ENCODE assay signal across 16 cellular contexts in genomic region chr15:58498821-58499580, GRCh38.
DNase-seq lines count a peak whose midpoint lies in the region; ATAC-seq, FAIRE-seq and TF ChIP-seq lines count a peak whose summit lies in the region.
"Had no signal": no experiment of that assay in that cellular context is flagged by ENCODE, and none has a peak within 500 bp of the region (broad histone marks: within the 10 kb centered on the region; RNA-seq: fewer than 3 reads in every experiment).

No MANE protein-coding gene starts in this region.

- FAIRE-seq in pancreas (lab: Jason Lieb, UNC) = no peak
- FAIRE-seq: colon, TTC549 had no signal

- H3K36me3 Mint-ChIP-seq in activated CD4-positive, alpha-beta memory T cell treated with anti-CD3 and anti-CD28 coated beads, Interleukin-2, amount 10 ng/mL, durations not matched to agents 7 days and 5 days (ENCODE audit: low read depth) = peaks cover 2% of the 10 kb centered on the region

- H3K4me3 Mint-ChIP-seq in activated CD4-positive, alpha-beta memory T cell treated with anti-CD3 and anti-CD28 coated beads, Interleukin-2, amount 10 ng/mL, durations not matched to agents 7 days and 5 days = no peak overlapping the region

- no peaks in the 10 kb centered on the region for H4K20me1 ChIP-seq in osteoblast (ENCODE audit: insufficient read depth, low read length)

- no peak overlapping the region for H3K27ac Mint-ChIP-seq in activated CD4-positive, alpha-beta memory T cell treated with anti-CD3 and anti-CD28 coated beads, Interleukin-2, amount 10 ng/mL, durations not matched to agents 7 days and 5 days

- no peak for ATAC-seq in pancreas
- ATAC-seq in HG03520 (IDR thresholded peaks at IDR 0.05; ENCODE audit: unreplicated experiment) = no peak

- WGBS in pancreas, 2 donors = 86 to 90% methylated on average over 8 of the region's 8 CpGs

- H3K9me3 ChIP-seq in osteoblast (ENCODE audit: low read depth, low read length) (no peaks in the 10 kb centered on the region), pancreas (no peaks in the 10 kb centered on the region)
- H3K9me3 ChIP-seq: neutrophil, thoracic aorta had no signal

- no peak for TF ChIP-seq CTCF in osteoblast (IDR thresholded peaks at IDR 0.05; ENCODE audit: extremely low read depth, low read depth, low read length)
- no peak for TF ChIP-seq CTCF in pancreas (IDR thresholded peaks at IDR 0.05)

- DNase-seq in Daoy (ENCODE audit: low read depth) = peak; percentile 89
- peak; percentile 64 for DNase-seq in NCI-H226
- DNase-seq in fibroblast of gingiva (ENCODE audit: low read depth) = peak; percentile 96
- peak; percentile 86 for DNase-seq in osteoblast (ENCODE audit: insufficient read length, low spot score, missing footprints)
- DNase-seq in NCI-H146 treated with DMSO at 0.1 percent for 48 hours (lab: John Stamatoyannopoulos, UW; ENCODE audit: unreplicated experiment) = no peak
- no peak for DNase-seq in pancreas
- DNase-seq in activated CD4-positive, alpha-beta memory T cell treated with anti-CD3 and anti-CD28 coated beads, Interleukin-2, amount 10 ng/mL, durations not matched to agents 7 days and 5 days = no peak
- DNase-seq: activated T-cell treated with anti-CD3 and anti-CD28 coated beads, Interleukin-2, amount 50 U/mL, for 1 hour; NCI-H1092 treated with DMSO at 0.1 percent for 48 hours; NK-92 treated with Interleukin-12 subunit alpha and Interleukin-12 subunit beta, amount 100 ng/mL, for 24 hours; stimulated activated CD4-positive, alpha-beta T cell treated with anti-CD3 and anti-CD28 coated beads, Interleukin-4, amount 100 ng/mL, for 24 hours had no signal

- POLR2A ChIA-PET in activated CD4-positive, alpha-beta memory T cell treated with anti-CD3 and anti-CD28 coated beads, Interleukin-2, amount 10 ng/mL, durations not matched to agents 7 days and 5 days (lab: Charles Lee) = no interaction called here

- H3K79me2 ChIP-seq in osteoblast (ENCODE audit: insufficient read depth, low read length) = no peaks in the 10 kb centered on the region

- peak overlapping the region; percentile 11 for H3K4me2 ChIP-seq in osteoblast (ENCODE audit: insufficient read depth, low read length)

- peaks cover 16% of the 10 kb centered on the region for H3K27me3 Mint-ChIP-seq in activated CD4-positive, alpha-beta memory T cell treated with anti-CD3 and anti-CD28 coated beads, Interleukin-2, amount 10 ng/mL, durations not matched to agents 7 days and 5 days

- CTCF ChIA-PET in activated CD4-positive, alpha-beta memory T cell treated with anti-CD3 and anti-CD28 coated beads, Interleukin-2, amount 10 ng/mL, durations not matched to agents 7 days and 5 days (lab: Charles Lee) = no interaction called here

- H3K4me1 ChIP-seq in osteoblast (ENCODE audit: insufficient read depth, low read length) (peaks cover 11% of the 10 kb centered on the region), pancreas (no peaks in the 10 kb centered on the region)

- H3K27me3 ChIP-seq in osteoblast (ENCODE audit: insufficient read depth, low read length) (peaks cover 3% of the 10 kb centered on the region), pancreas (no peaks in the 10 kb centered on the region)
- H3K27me3 ChIP-seq: neutrophil had no signal

- H3K9me3 Mint-ChIP-seq in activated CD4-positive, alpha-beta memory T cell treated with anti-CD3 and anti-CD28 coated beads, Interleukin-2, amount 10 ng/mL, durations not matched to agents 7 days and 5 days = no peaks in the 10 kb centered on the region

- H3K4me3 ChIP-seq in osteoblast (ENCODE audit: insufficient read depth, low read length) = no peak overlapping the region
- H3K4me3 ChIP-seq in pancreas = no peak overlapping the region
- H3K4me3 ChIP-seq: thoracic aorta had no signal

- peaks cover 14% of the 10 kb centered on the region for H3K4me1 Mint-ChIP-seq in activated CD4-positive, alpha-beta memory T cell treated with anti-CD3 and anti-CD28 coated beads, Interleukin-2, amount 10 ng/mL, durations not matched to agents 7 days and 5 days

- H3K27ac ChIP-seq in osteoblast (ENCODE audit: low read depth, low read length) (peak overlapping the region; percentile 72), pancreas (no peak overlapping the region)
- H3K27ac ChIP-seq: neutrophil, thoracic aorta had no signal

- H2AFZ ChIP-seq in osteoblast (ENCODE audit: low read length) = peak overlapping the region; percentile 3

- intact Hi-C loops in pancreas (cut with DNase I) = no loop called here

- H3K36me3 ChIP-seq in osteoblast (ENCODE audit: insufficient read depth, low read length) (no peaks in the 10 kb centered on the region), pancreas (no peaks in the 10 kb centered on the region)
- H3K36me3 ChIP-seq: neutrophil, thoracic aorta had no signal

Comparison
In these comparisons a context has a peak if more than half of its experiments do, and no peak if none do; other contexts are left out.
1. DNase-seq: peak in Daoy (single experiment), NCI-H226 (single experiment), fibroblast of gingiva (single experiment) and osteoblast (single experiment); none in NCI-H146 treated with DMSO at 0.1 percent for 48 hours (single experiment), pancreas (0 of 6) and activated CD4-positive, alpha-beta memory T cell treated with anti-CD3 and anti-CD28 coated beads, Interleukin-2, amount 10 ng/mL, durations not matched to agents 7 days and 5 days (single experiment).